ENCODE assay signal across 8 cellular contexts in the genomic region with DNA sequence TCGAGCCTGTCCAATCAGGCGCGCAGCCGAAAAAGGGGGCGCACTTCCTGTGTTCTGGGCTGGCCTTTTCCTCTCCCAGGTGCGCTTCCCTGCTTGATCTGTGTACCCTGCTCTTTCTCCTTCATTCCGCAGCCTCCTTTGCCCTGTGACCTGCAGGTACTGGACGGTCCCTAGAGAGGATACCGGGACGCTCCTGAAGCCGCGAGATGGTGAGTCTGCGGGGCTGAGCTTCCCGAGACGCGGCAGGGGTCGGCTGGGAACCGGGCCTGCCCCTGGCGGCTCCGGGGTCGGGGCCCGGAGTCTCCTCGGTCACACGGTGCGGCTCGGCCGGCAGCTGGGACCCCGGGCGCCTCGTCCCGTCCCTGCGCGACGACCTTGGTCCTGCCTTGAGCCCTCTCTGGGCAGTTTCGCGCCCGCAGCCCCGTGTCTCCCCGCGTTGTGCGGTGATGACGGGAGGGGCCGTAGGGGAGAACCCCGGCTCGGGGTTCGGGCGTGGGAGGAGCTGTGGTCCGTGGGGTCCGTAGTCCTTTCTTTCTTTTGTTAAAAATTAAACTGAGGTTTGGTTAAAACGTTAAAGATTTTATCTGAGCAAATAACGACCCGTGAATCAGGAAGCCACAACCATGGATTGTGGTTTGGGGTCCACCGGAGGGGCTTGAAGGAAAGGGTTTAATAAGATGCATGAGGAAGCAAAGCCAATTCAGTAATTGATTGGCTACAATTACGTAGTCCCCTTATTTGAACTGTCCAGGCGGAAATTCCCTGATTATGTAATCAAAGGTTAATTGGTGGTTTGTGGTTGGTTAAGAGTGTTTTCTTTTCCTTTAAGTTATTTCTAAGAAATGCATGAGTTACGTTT.
DNase-seq lines count a peak whose midpoint lies in the region; ATAC-seq and TF ChIP-seq lines count a peak whose summit lies in the region.

No MANE protein-coding gene starts in this region.

- peak overlapping the region; percentile 99 for H3K27ac Mint-ChIP-seq in activated T-cell treated with anti-CD3 and anti-CD28 coated beads, Interleukin-2, amount 50 U/mL, for 72 hours

- H3K4me3 Mint-ChIP-seq in activated T-cell treated with anti-CD3 and anti-CD28 coated beads, Interleukin-2, amount 50 U/mL, for 72 hours, result peak overlapping the region; percentile 87 to 96

- H3K9me3 ChIP-seq in neuron (ENCODE audit: low read length), result no peaks in the 10 kb centered on the region

- peak; percentile 8 for TF ChIP-seq CTCF in fibroblast of pulmonary artery (IDR thresholded peaks at IDR 0.05; ENCODE audit: low read length, missing control alignments)

- DNase-seq in NCI-H510A treated with DMSO at 0.1 percent for 48 hours (lab: John Stamatoyannopoulos, UW) (peak; percentile 95), NCI-H510A (lab: John Stamatoyannopoulos, UW) (no peak), NCI-H748 treated with DMSO at 0.1 percent for 48 hours (lab: John Stamatoyannopoulos, UW) (peak; percentile 65), fibroblast of pulmonary artery (ENCODE audit: low read depth) (peak; percentile 50), superior temporal gyrus (ENCODE audit: extremely low spot score) (peak; percentile 79)
- peak; percentile 91 to 92 for DNase-seq in activated T-cell treated with anti-CD3 and anti-CD28 coated beads, Interleukin-2, amount 50 U/mL, for 72 hours

- H3K36me3 Mint-ChIP-seq in activated T-cell treated with anti-CD3 and anti-CD28 coated beads, Interleukin-2, amount 50 U/mL, for 72 hours (ENCODE audit: insufficient read depth in 2 of 2), result peaks cover 11 to 19% of the 10 kb centered on the region in 2 donors

- H3K9me3 Mint-ChIP-seq in activated T-cell treated with anti-CD3 and anti-CD28 coated beads, Interleukin-2, amount 50 U/mL, for 72 hours, result no peaks in the 10 kb centered on the region

- H3K4me3 ChIP-seq in fibroblast of pulmonary artery (replicated peaks; ENCODE audit: low read depth, low read length) (peak overlapping the region; percentile 89), neuron (ENCODE audit: low read length) (peak overlapping the region; percentile 78)

- peaks cover 8% of the 10 kb centered on the region for H3K27me3 ChIP-seq in neuron (ENCODE audit: insufficient read depth, low read length)

- peak; percentile 47 for ATAC-seq in HG02798 (IDR thresholded peaks at IDR 0.05; ENCODE audit: poor library complexity, unreplicated experiment)
- ATAC-seq in activated T-cell treated with anti-CD3 and anti-CD28 coated beads, Interleukin-2, amount 50 U/mL, for 72 hours (replicated peaks in 1 of 2), result peak; percentile 60 to 89

- peaks cover 28% of the 10 kb centered on the region for H3K36me3 ChIP-seq in neuron (ENCODE audit: insufficient read depth, low read length)

- H2AFZ ChIP-seq in neuron (ENCODE audit: low read depth, low read length), result peak overlapping the region; percentile 95

- peaks cover 16% of the 10 kb centered on the region for H3K4me1 Mint-ChIP-seq in activated T-cell treated with anti-CD3 and anti-CD28 coated beads, Interleukin-2, amount 50 U/mL, for 72 hours (ENCODE audit: low read depth)

- H3K27me3 Mint-ChIP-seq in activated T-cell treated with anti-CD3 and anti-CD28 coated beads, Interleukin-2, amount 50 U/mL, for 72 hours (ENCODE audit: low read depth), result no peaks in the 10 kb centered on the region

- peaks cover 6% of the 10 kb centered on the region for H3K4me1 ChIP-seq in neuron (ENCODE audit: insufficient read depth, low read length)
